2 cellular contexts compared by ENCODE assay signal in genomic region chr3:139227165-139227564, GRCh38.
A peak's percentile ranks its signal among the peaks of the same experiment; 100 is the strongest.
TF ChIP-seq lines count a peak whose summit lies in the region.

No MANE protein-coding gene starts in this region.

TF ChIP-seq in liver, 16 proteins besides CTCF, POLR2A, EP300 and RAD21:
- TF ChIP-seq MAX (IDR thresholded peaks at IDR 0.05): peak; percentile 31
- no peak for TF ChIP-seq GABPA (IDR thresholded peaks at IDR 0.05 in 1 of 2, conservative IDR thresholded peaks at IDR 0.05 in 1 of 2)
- peak; percentile 37 to 53 for TF ChIP-seq HNF4A (conservative IDR thresholded peaks at IDR 0.05)
- no peak for TF ChIP-seq EGR1 (IDR thresholded peaks at IDR 0.05; ENCODE audit: low read depth in 2 of 2)
- peak in 1 of 2 donors; percentile 71 for TF ChIP-seq RXRA (IDR thresholded peaks at IDR 0.05)
- peak; percentile 23 for TF ChIP-seq YY1 (IDR thresholded peaks at IDR 0.05)
- TF ChIP-seq TAF1 (conservative IDR thresholded peaks at IDR 0.05): no peak
- TF ChIP-seq FOXA1 (IDR thresholded peaks at IDR 0.05): no peak
- TF ChIP-seq JUND (IDR thresholded peaks at IDR 0.05): no peak

TF ChIP-seq in HepG2, 621 proteins besides CTCF, POLR2A, EP300 and RAD21:
- no peak for TF ChIP-seq ZBTB20 (CRISPR knock-in tag; IDR thresholded peaks at IDR 0.05; ENCODE audit: borderline replicate concordance, low read depth)
- TF ChIP-seq TBL1XR1 (IDR thresholded peaks at IDR 0.05; ENCODE audit: borderline replicate concordance, low read length, partially characterized antibody): no peak
- no peak for TF ChIP-seq JARID2 (CRISPR knock-in tag; IDR thresholded peaks at IDR 0.05; ENCODE audit: insufficient replicate concordance)
- no peak for TF ChIP-seq SOX6 (IDR thresholded peaks at IDR 0.05)
- no peak for TF ChIP-seq SOX6 (CRISPR knock-in tag; IDR thresholded peaks at IDR 0.05)
